26 cellular contexts compared by ENCODE assay signal in genomic region chr6:75422024-75422639, GRCh38.
A peak's percentile ranks its signal among the peaks of the same experiment; 100 is the strongest.
DNase-seq lines count a peak whose midpoint lies in the region; ATAC-seq, FAIRE-seq and TF ChIP-seq lines count a peak whose summit lies in the region.
"Had no signal": no experiment of that assay in that cellular context is flagged by ENCODE, and none has a peak within 500 bp of the region (broad histone marks: within the 10 kb centered on the region; RNA-seq: fewer than 3 reads in every experiment).

No MANE protein-coding gene starts in this region.

- 61% methylated on average over 1 of the region's 1 CpG for WGBS in A549 (ENCODE audit: missing lambda C conversion rate)

- TF ChIP-seq CTCF in A549 (IDR thresholded peaks at IDR 0.05) (no peak), AG09319 (IDR thresholded peaks at IDR 0.05; ENCODE audit: low read depth, low read length) (no peak), fibroblast of villous mesenchyme (IDR thresholded peaks at IDR 0.05; ENCODE audit: insufficient read depth, low read depth, low read length) (no peak), endothelial cell (IDR thresholded peaks at IDR 0.05; ENCODE audit: unreplicated experiment) (no peak), CD14-positive monocyte (IDR thresholded peaks at IDR 0.05) (no peak)

- peaks cover 0 to 12% of the 10 kb centered on the region in 2 donors for H3K27me3 Mint-ChIP-seq in CD8-positive, alpha-beta memory T cell
- peaks cover 3% of the 10 kb centered on the region for H3K27me3 Mint-ChIP-seq in endothelial cell (ENCODE audit: unreplicated experiment)
- H3K27me3 Mint-ChIP-seq in CD14-positive monocyte (ENCODE audit: low read depth in 3 of 3), result peaks cover 0 to 2% (median 2%) of the 10 kb centered on the region in 3 donors

- no peak overlapping the region for H3K27ac Mint-ChIP-seq in CD8-positive, alpha-beta memory T cell
- no peak overlapping the region for H3K27ac Mint-ChIP-seq in endothelial cell (ENCODE audit: unreplicated experiment)
- no peak overlapping the region for H3K27ac Mint-ChIP-seq in CD14-positive monocyte
- H3K27ac Mint-ChIP-seq: activated T-cell treated with anti-CD3 and anti-CD28 coated beads, Interleukin-2, amount 50 U/mL, for 72 hours; immature natural killer cell; stimulated activated naive CD8-positive, alpha-beta T cell treated with anti-CD3 and anti-CD28 coated beads, Interleukin-15, Interleukin-2, amounts not matched to agents 100 ng/mL and 50 ng/mL, for 24 hours; WTC11 had no signal

- H3K4me1 Mint-ChIP-seq in CD8-positive, alpha-beta memory T cell, result peaks cover 4 to 5% (median 4%) of the 10 kb centered on the region in 3 donors
- peaks cover 43% of the 10 kb centered on the region for H3K4me1 Mint-ChIP-seq in endothelial cell (ENCODE audit: unreplicated experiment)
- no peaks in the 10 kb centered on the region for H3K4me1 Mint-ChIP-seq in CD14-positive monocyte
- H3K4me1 Mint-ChIP-seq: immature natural killer cell had no signal

- FAIRE-seq in A549 (lab: Jason Lieb, UNC) (no peak), TTC549 (lab: Jason Lieb, UNC) (peak; percentile 22), GM12891 (lab: Jason Lieb, UNC) (no peak)

- H3K4me2 ChIP-seq in A549, result peak overlapping the region; percentile 26; the same call in 2 of the 3 replicates

- no peaks in the 10 kb centered on the region for H3K36me3 Mint-ChIP-seq in CD8-positive, alpha-beta memory T cell
- H3K36me3 Mint-ChIP-seq in endothelial cell (ENCODE audit: low read depth, unreplicated experiment), result no peaks in the 10 kb centered on the region
- H3K36me3 Mint-ChIP-seq in CD14-positive monocyte, result no peaks in the 10 kb centered on the region
- H3K36me3 Mint-ChIP-seq: immature natural killer cell, WTC11 had no signal

- no peak for TF ChIP-seq RAD21 in A549 (conservative IDR thresholded peaks at IDR 0.05 in 1 of 2, IDR thresholded peaks at IDR 0.05 in 1 of 2)

- intact Hi-C loops in CD14-positive monocyte (cut with micrococcal nuclease), result no loop called here

- H3K9me3 Mint-ChIP-seq in CD8-positive, alpha-beta memory T cell, result no peaks in the 10 kb centered on the region
- H3K9me3 Mint-ChIP-seq in endothelial cell (ENCODE audit: unreplicated experiment) (no peaks in the 10 kb centered on the region), CD14-positive monocyte (peaks cover 0 to 4% (median 0%) of the 10 kb centered on the region in 7 donors)
- H3K9me3 Mint-ChIP-seq: activated T-cell treated with anti-CD3 and anti-CD28 coated beads, Interleukin-2, amount 50 U/mL, for 72 hours; stimulated activated naive CD8-positive, alpha-beta T cell treated with anti-CD3 and anti-CD28 coated beads, Interleukin-15, Interleukin-2, amounts not matched to agents 100 ng/mL and 50 ng/mL, for 24 hours; WTC11 had no signal

- no peaks in the 10 kb centered on the region for H3K36me3 ChIP-seq in CD8-positive, alpha-beta memory T cell (ENCODE audit: insufficient read depth, low read length)
- H3K36me3 ChIP-seq: prostate gland, thoracic aorta, vagina had no signal

- no peaks in the 10 kb centered on the region for H3K9me3 ChIP-seq in A549
- no peaks in the 10 kb centered on the region for H3K9me3 ChIP-seq in CD8-positive, alpha-beta memory T cell (ENCODE audit: low read length)
- H3K9me3 ChIP-seq: body of pancreas, prostate gland, thoracic aorta, vagina had no signal

- no peak for TF ChIP-seq EP300 in A549 (IDR thresholded peaks at IDR 0.05)

- H3K4me3 Mint-ChIP-seq in CD8-positive, alpha-beta memory T cell, result no peak overlapping the region
- H3K4me3 Mint-ChIP-seq in endothelial cell (ENCODE audit: unreplicated experiment) (no peak overlapping the region), CD14-positive monocyte (no peak overlapping the region)
- H3K4me3 Mint-ChIP-seq: activated T-cell treated with anti-CD3 and anti-CD28 coated beads, Interleukin-2, amount 50 U/mL, for 72 hours; immature natural killer cell; stimulated activated naive CD8-positive, alpha-beta T cell treated with anti-CD3 and anti-CD28 coated beads, Interleukin-15, Interleukin-2, amounts not matched to agents 100 ng/mL and 50 ng/mL, for 24 hours; WTC11 had no signal

- DNase-seq in A549 (ENCODE audit: low read depth in 1 of 2, low spot score in 1 of 2) (no peak), AG09319 (ENCODE audit: extremely low read depth, low read depth) (peak; percentile 45), fibroblast of villous mesenchyme (ENCODE audit: low read depth) (peak; percentile 59), GM12891 (ENCODE audit: insufficient read length, low spot score) (no peak), endothelial cell (ENCODE audit: low spot score) (no peak), CD14-positive monocyte (ENCODE audit: low spot score) (no peak)
- no peak for DNase-seq in CD8-positive, alpha-beta memory T cell
- DNase-seq: activated CD4-positive, alpha-beta T cell treated with anti-CD3 and anti-CD28 coated beads, Interleukin-2, amount 50 U/mL, for 4 hours; activated naive CD4-positive, alpha-beta T cell; activated T-cell treated with anti-CD3 and anti-CD28 coated beads, Interleukin-2, amount 50 U/mL, for 72 hours; AML-193; body of pancreas; GOT3; hypothalamus; immature natural killer cell; KBM-7; MM.1S; SIG-M5; T1000 had no signal

- no peak for ATAC-seq in A549
- ATAC-seq: activated T-cell treated with anti-CD3 and anti-CD28 coated beads, Interleukin-2, amount 50 U/mL, for 72 hours; body of pancreas; WTC11 had no signal

- CTCF ChIA-PET in A549 (lab: Yijun Ruan, JAX), result no interaction called here
- CTCF ChIA-PET in CD8-positive, alpha-beta memory T cell (lab: Charles Lee), result no interaction called here

- no peak overlapping the region for H3K4me3 ChIP-seq in A549
- H3K4me3 ChIP-seq in fibroblast of villous mesenchyme (ENCODE audit: low read depth, low read length), result no peak overlapping the region
- no peak overlapping the region for H3K4me3 ChIP-seq in CD8-positive, alpha-beta memory T cell (ENCODE audit: low read length)
- H3K4me3 ChIP-seq: body of pancreas, prostate gland, skin epidermis, thoracic aorta, vagina had no signal

- H3K4me1 ChIP-seq in A549, result peaks cover 58% of the 10 kb centered on the region
- H3K4me1 ChIP-seq in CD8-positive, alpha-beta memory T cell (ENCODE audit: insufficient read depth, low read length), result no peaks in the 10 kb centered on the region
- H3K4me1 ChIP-seq: body of pancreas, prostate gland, vagina had no signal

- TF ChIP-seq POLR2A in A549 (IDR thresholded peaks at IDR 0.05; ENCODE audit: low read length) (no peak), GM12891 (IDR thresholded peaks at IDR 0.05; ENCODE audit: low read depth, low read length) (no peak)

- H3K27me3 ChIP-seq in CD8-positive, alpha-beta memory T cell (ENCODE audit: insufficient read depth, low read length, poor library complexity, severe bottlenecking), result no peaks in the 10 kb centered on the region
- H3K27me3 ChIP-seq: body of pancreas, vagina had no signal

- POLR2A ChIA-PET in A549 (lab: Yijun Ruan, JAX), result no interaction called here
- POLR2A ChIA-PET in CD8-positive, alpha-beta memory T cell (lab: Charles Lee), result no interaction called here

- peak overlapping the region; percentile 61 to 81; a peak in 3 of 6 replicates for H3K27ac ChIP-seq in A549
- no peak overlapping the region for H3K27ac ChIP-seq in CD8-positive, alpha-beta memory T cell (ENCODE audit: low read depth, low read length)
- H3K27ac ChIP-seq: body of pancreas, prostate gland, skin epidermis, thoracic aorta, vagina had no signal

TF ChIP-seq in A549, 52 proteins besides CTCF, POLR2A, EP300 and RAD21:
- TF ChIP-seq CEBPB (IDR thresholded peaks at IDR 0.05) (no peak), HOXA7 (CRISPR knock-in tag; IDR thresholded peaks at IDR 0.05) (no peak), EHMT2 (IDR thresholded peaks at IDR 0.05; ENCODE audit: low read depth) (no peak), RCOR1 (IDR thresholded peaks at IDR 0.05; ENCODE audit: low read depth, low read length) (no peak), ZC3H11A (IDR thresholded peaks at IDR 0.05) (no peak), CHD2 (IDR thresholded peaks at IDR 0.05; ENCODE audit: low read length, partially characterized antibody) (no peak), TP53 (CRISPR knock-in tag; IDR thresholded peaks at IDR 0.05) (no peak), KDM1A (IDR thresholded peaks at IDR 0.05; ENCODE audit: low read depth) (no peak), E2F6 (IDR thresholded peaks at IDR 0.05; ENCODE audit: borderline replicate concordance, low read depth) (no peak), ZNF302 (CRISPR knock-in tag; IDR thresholded peaks at IDR 0.05) (no peak), NPAS2 (CRISPR knock-in tag; IDR thresholded peaks at IDR 0.05; ENCODE audit: borderline replicate concordance) (no peak), SMC3 (IDR thresholded peaks at IDR 0.05) (no peak), HOXB13 (CRISPR knock-in tag; IDR thresholded peaks at IDR 0.05; ENCODE audit: low read depth) (no peak)
TF ChIP-seq in A549: peak in this region for 0.

TF ChIP-seq in GM12891, 5 proteins besides CTCF, POLR2A, EP300 and RAD21:
- TF ChIP-seq POLR2AphosphoS5 (IDR thresholded peaks at IDR 0.05; ENCODE audit: low read depth, low read length) (no peak), POU2F2 (IDR thresholded peaks at IDR 0.05; ENCODE audit: low read depth, low read length) (no peak), TAF1 (IDR thresholded peaks at IDR 0.05; ENCODE audit: low read depth, low read length) (no peak), PAX5 (IDR thresholded peaks at IDR 0.05; ENCODE audit: insufficient read depth, low read length, severe bottlenecking) (no peak), SPI1 (IDR thresholded peaks at IDR 0.05; ENCODE audit: low read depth, low read length) (no peak)

Comparison
In these comparisons a context has a peak if more than half of its experiments do, and no peak if none do; other contexts are left out.
1. DNase-seq: peak in AG09319 (single experiment) and fibroblast of villous mesenchyme (single experiment); none in A549 (0 of 2), GM12891 (single experiment), CD8-positive, alpha-beta memory T cell (0 of 5), endothelial cell (single experiment) and CD14-positive monocyte (single experiment).